Comparison of ENCODE assay signal across 2 cellular contexts in the genomic region with DNA sequence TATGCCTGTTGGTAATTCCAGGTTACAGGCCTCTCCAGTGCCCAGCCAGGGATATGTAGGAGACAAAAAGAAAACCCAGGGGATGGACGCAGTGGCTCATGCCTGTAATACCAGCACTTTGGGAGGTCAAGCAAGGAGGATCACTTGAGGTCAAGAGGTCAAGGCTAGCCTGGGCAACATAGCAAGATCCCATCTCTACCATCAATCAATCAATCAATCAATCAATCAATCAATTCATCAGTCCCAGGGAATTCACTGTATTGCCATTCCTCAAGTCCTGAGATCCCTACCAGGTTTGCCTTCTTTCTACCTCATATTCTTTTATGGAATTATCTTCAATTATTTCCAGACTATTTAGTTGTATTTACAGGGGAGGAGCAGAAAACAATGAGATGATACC.
TF ChIP-seq lines count a peak whose summit lies in the region.

No MANE protein-coding gene starts in this region.

TF ChIP-seq in GM23338, 12 proteins besides CTCF, POLR2A, EP300 and RAD21 (continued from another document):
- TF ChIP-seq, protein P1, sequence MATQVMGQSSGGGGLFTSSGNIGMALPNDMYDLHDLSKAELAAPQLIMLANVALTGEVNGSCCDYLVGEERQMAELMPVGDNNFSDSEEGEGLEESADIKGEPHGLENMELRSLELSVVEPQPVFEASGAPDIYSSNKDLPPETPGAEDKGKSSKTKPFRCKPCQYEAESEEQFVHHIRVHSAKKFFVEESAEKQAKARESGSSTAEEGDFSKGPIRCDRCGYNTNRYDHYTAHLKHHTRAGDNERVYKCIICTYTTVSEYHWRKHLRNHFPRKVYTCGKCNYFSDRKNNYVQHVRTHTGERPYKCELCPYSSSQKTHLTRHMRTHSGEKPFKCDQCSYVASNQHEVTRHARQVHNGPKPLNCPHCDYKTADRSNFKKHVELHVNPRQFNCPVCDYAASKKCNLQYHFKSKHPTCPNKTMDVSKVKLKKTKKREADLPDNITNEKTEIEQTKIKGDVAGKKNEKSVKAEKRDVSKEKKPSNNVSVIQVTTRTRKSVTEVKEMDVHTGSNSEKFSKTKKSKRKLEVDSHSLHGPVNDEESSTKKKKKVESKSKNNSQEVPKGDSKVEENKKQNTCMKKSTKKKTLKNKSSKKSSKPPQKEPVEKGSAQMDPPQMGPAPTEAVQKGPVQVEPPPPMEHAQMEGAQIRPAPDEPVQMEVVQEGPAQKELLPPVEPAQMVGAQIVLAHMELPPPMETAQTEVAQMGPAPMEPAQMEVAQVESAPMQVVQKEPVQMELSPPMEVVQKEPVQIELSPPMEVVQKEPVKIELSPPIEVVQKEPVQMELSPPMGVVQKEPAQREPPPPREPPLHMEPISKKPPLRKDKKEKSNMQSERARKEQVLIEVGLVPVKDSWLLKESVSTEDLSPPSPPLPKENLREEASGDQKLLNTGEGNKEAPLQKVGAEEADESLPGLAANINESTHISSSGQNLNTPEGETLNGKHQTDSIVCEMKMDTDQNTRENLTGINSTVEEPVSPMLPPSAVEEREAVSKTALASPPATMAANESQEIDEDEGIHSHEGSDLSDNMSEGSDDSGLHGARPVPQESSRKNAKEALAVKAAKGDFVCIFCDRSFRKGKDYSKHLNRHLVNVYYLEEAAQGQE (IDR thresholded peaks at IDR 0.05; ENCODE audit: unreplicated experiment): no peak
TF ChIP-seq in GM23338: peak in this region for 0.

TF ChIP-seq in K562, 482 proteins besides CTCF, POLR2A, EP300 and RAD21:
- TF ChIP-seq, protein P2, sequence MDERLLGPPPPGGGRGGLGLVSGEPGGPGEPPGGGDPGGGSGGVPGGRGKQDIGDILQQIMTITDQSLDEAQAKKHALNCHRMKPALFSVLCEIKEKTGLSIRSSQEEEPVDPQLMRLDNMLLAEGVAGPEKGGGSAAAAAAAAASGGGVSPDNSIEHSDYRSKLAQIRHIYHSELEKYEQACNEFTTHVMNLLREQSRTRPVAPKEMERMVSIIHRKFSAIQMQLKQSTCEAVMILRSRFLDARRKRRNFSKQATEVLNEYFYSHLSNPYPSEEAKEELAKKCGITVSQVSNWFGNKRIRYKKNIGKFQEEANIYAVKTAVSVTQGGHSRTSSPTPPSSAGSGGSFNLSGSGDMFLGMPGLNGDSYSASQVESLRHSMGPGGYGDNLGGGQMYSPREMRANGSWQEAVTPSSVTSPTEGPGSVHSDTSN (CRISPR knock-in tag; IDR thresholded peaks at IDR 0.05; ENCODE audit: low read depth): no peak
- TF ChIP-seq, protein P2 (tag; conservative IDR thresholded peaks at IDR 0.05; ENCODE audit: low read depth): peak; percentile 71
- TF ChIP-seq MEIS2 (IDR thresholded peaks at IDR 0.05; ENCODE audit: partially characterized antibody): peak; percentile 51
- no peak for TF ChIP-seq MXI1 (IDR thresholded peaks at IDR 0.05; ENCODE audit: low read depth, low read length)
- TF ChIP-seq, protein P3, sequence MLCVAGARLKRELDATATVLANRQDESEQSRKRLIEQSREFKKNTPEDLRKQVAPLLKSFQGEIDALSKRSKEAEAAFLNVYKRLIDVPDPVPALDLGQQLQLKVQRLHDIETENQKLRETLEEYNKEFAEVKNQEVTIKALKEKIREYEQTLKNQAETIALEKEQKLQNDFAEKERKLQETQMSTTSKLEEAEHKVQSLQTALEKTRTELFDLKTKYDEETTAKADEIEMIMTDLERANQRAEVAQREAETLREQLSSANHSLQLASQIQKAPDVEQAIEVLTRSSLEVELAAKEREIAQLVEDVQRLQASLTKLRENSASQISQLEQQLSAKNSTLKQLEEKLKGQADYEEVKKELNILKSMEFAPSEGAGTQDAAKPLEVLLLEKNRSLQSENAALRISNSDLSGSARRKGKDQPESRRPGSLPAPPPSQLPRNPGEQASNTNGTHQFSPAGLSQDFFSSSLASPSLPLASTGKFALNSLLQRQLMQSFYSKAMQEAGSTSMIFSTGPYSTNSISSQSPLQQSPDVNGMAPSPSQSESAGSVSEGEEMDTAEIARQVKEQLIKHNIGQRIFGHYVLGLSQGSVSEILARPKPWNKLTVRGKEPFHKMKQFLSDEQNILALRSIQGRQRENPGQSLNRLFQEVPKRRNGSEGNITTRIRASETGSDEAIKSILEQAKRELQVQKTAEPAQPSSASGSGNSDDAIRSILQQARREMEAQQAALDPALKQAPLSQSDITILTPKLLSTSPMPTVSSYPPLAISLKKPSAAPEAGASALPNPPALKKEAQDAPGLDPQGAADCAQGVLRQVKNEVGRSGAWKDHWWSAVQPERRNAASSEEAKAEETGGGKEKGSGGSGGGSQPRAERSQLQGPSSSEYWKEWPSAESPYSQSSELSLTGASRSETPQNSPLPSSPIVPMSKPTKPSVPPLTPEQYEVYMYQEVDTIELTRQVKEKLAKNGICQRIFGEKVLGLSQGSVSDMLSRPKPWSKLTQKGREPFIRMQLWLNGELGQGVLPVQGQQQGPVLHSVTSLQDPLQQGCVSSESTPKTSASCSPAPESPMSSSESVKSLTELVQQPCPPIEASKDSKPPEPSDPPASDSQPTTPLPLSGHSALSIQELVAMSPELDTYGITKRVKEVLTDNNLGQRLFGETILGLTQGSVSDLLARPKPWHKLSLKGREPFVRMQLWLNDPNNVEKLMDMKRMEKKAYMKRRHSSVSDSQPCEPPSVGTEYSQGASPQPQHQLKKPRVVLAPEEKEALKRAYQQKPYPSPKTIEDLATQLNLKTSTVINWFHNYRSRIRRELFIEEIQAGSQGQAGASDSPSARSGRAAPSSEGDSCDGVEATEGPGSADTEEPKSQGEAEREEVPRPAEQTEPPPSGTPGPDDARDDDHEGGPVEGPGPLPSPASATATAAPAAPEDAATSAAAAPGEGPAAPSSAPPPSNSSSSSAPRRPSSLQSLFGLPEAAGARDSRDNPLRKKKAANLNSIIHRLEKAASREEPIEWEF (CRISPR knock-in tag; IDR thresholded peaks at IDR 0.05): peak; percentile 91
- TF ChIP-seq ZNF24 (IDR thresholded peaks at IDR 0.05): no peak
- no peak for TF ChIP-seq ZNF76 (CRISPR knock-in tag; IDR thresholded peaks at IDR 0.05; ENCODE audit: borderline replicate concordance)
- TF ChIP-seq HMGN3 (IDR thresholded peaks at IDR 0.05; ENCODE audit: borderline replicate concordance, extremely low read depth, insufficient read length, low read depth, low read length): no peak
- no peak for TF ChIP-seq POLR2AphosphoS5 (IDR thresholded peaks at IDR 0.05; ENCODE audit: control insufficient read depth, insufficient read depth, low read depth, low read length)
- no peak for TF ChIP-seq ZNF41 (CRISPR knock-in tag; conservative IDR thresholded peaks at IDR 0.05)
- peak; percentile 65 for TF ChIP-seq RBM25 (IDR thresholded peaks at IDR 0.05; ENCODE audit: low read depth, low read length, severe bottlenecking)
- TF ChIP-seq CHCHD3 (CRISPR knock-in tag; IDR thresholded peaks at IDR 0.05): no peak
- TF ChIP-seq ZNF77 (CRISPR knock-in tag; IDR thresholded peaks at IDR 0.05): no peak
- peak; percentile 98 for TF ChIP-seq ZNF121 (CRISPR knock-in tag; conservative IDR thresholded peaks at IDR 0.05)
- TF ChIP-seq PHF21A (IDR thresholded peaks at IDR 0.05; ENCODE audit: borderline replicate concordance, low read depth): no peak
- 0 out of 2 replicates have a peak, but pooled peaks have one; percentile 29 for TF ChIP-seq NR2C1 (IDR thresholded peaks at IDR 0.05)
- TF ChIP-seq NR2C1 (tag; IDR thresholded peaks at IDR 0.05): no peak
- TF ChIP-seq, protein P4, sequence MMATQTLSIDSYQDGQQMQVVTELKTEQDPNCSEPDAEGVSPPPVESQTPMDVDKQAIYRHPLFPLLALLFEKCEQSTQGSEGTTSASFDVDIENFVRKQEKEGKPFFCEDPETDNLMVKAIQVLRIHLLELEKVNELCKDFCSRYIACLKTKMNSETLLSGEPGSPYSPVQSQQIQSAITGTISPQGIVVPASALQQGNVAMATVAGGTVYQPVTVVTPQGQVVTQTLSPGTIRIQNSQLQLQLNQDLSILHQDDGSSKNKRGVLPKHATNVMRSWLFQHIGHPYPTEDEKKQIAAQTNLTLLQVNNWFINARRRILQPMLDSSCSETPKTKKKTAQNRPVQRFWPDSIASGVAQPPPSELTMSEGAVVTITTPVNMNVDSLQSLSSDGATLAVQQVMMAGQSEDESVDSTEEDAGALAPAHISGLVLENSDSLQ (IDR thresholded peaks at IDR 0.05): peak; percentile 46; the same call in 1 of the 2 replicates
